In the genomic region with DNA sequence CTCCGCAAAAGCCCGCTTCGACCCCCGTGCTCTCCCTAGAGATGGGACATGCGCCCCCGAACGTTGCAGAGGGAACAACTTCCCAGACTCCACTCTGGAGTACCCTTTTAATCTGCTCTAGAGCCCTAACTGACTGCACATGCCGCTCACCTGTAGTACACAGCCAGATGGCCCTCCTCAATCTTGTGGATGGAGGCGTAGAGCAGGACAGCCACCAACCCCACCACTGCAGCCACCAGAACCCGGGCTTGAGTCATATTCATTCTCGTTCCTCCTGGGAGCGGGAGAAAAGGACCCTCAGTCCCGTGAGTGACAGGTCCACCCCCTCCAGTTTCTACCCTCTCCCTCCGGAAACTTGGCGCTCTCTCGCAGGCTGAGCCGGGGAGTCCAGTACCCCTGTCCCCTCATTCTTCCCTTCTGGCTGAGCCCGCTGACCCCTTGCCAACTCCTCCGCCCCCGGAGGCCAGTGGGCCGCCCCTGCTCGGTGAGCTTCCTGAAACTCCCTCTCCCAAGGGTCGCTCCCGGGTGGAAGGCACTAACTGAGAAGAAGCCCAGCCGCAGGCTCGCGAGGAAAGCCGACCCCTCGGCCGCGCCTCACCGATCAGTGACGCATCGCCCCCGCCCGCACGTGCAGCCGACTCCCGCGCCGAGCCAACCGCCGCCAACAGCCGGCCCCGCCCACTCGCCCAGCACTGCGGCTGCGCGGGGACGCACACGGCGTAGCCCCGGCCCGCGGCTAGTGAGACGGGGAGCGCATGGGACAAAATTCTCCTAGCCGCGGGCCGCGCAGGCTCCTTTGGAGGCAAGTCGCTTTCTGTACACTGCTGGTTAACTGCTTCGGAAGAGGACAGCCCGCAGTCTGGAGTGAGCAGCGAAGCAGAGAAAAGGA, we compare ENCODE assay signal across 8 cellular contexts. TPM values are rescaled to one million over a fixed set of nuclear protein-coding genes. Genes with fewer than 3 reads are reported as not detected.
DNase-seq lines count a peak whose midpoint lies in the region; ATAC-seq and TF ChIP-seq lines count a peak whose summit lies in the region.

A gene (minus strand): TSS at position 666 of the 889 bp plus-strand sequence. CDS start 403 bp downstream, at position 263.

- CTCF ChIA-PET in AG04450 (lab: Charles Lee): interaction anchor here (1.2 to 3.4 kb wide), 5 partner anchors 42 to 340 kb away, joined by 3 to 24 read pairs (median 5); no protein-coding TSS in a partner anchor

- H3K27me3 ChIP-seq in AG04450 (ENCODE audit: control insufficient read depth, insufficient read depth, low read length): no peaks in the 10 kb centered on the region

- ATAC-seq in GM18909 (IDR thresholded peaks at IDR 0.05; ENCODE audit: poor library complexity, unreplicated experiment) (peak; percentile 84), HG03159 (IDR thresholded peaks at IDR 0.05; ENCODE audit: unreplicated experiment) (peak; percentile 86)

- peak within 1 kb of the TSS; percentile 77 for H3K27ac ChIP-seq in AG04450 (ENCODE audit: low read depth, low read length)
- peak within 1 kb of the TSS; percentile 71 for H3K27ac ChIP-seq in caudate nucleus (ENCODE audit: low read depth, low read length)

- POLR2A ChIA-PET in AG04450 (lab: Yijun Ruan, JAX): no interaction called here

- H3K9me3 ChIP-seq in AG04450 (ENCODE audit: control insufficient read depth, insufficient read depth, low read length): no peaks in the 10 kb centered on the region

- DNase-seq in AG04450 (ENCODE audit: low read depth, low spot score) (peak; percentile 63), NCI-H345 treated with DMSO at 0.1 percent for 48 hours (lab: John Stamatoyannopoulos, UW; ENCODE audit: unreplicated experiment) (peak; percentile 64), caudate nucleus (lab: John Stamatoyannopoulos, UW) (peak in 60 of 61 donors; percentile 26 to 94 (median 84)), iris pigment epithelial cell (ENCODE audit: low read depth) (peak; percentile 90)
- peak; percentile 82 to 87 (median 85) for DNase-seq in activated CD4-positive, CD25-positive, alpha-beta regulatory T cell (lab: John Stamatoyannopoulos, UW)
- peak; percentile 83 to 92 for DNase-seq in stimulated activated CD4-positive, alpha-beta T cell treated with anti-CD3 and anti-CD28 coated beads, Interleukin-12 subunit alpha, Interleukin-12 subunit beta, amount 100 ng/mL, for 24 hours (ENCODE audit: low read depth in 2 of 2)

- H3K4me3 ChIP-seq in AG04450 (ENCODE audit: low read depth, low read length): peak within 1 kb of the TSS; percentile 90

- 0 out of 2 replicates have a peak, but pooled peaks have one; percentile 12 for TF ChIP-seq CTCF in AG04450 (IDR thresholded peaks at IDR 0.05; ENCODE audit: low read depth, low read length)

RNA-seq across cellular contexts. Expression of the gene that starts here (rescaled TPM):
- 40.4 and 50.1 TPM in 2 replicates for polyA plus RNA-seq in AG04450 (2011; rRNA removed)
- 15.9 and 25.8 TPM in 2 replicates for polyA minus RNA-seq in AG04450 (2011; rRNA and poly(A)+ RNA removed)

Comparison
In these comparisons a context has a peak if more than half of its experiments do, and no peak if none do; other contexts are left out.
1. Peak in every context shown above with its lines: DNase-seq, ATAC-seq, H3K4me3 ChIP-seq and H3K27ac ChIP-seq.